Comparison of ENCODE assay signal across 17 cellular contexts in genomic region chr2:236600892-236601291, GRCh38. TPM values are rescaled to one million over a fixed set of nuclear protein-coding genes. Genes with fewer than 3 reads are reported as not detected.
DNase-seq lines count a peak whose midpoint lies in the region; ATAC-seq and TF ChIP-seq lines count a peak whose summit lies in the region.
"Had no signal": no experiment of that assay in that cellular context is flagged by ENCODE, and none has a peak within 500 bp of the region (broad histone marks: within the 10 kb centered on the region; RNA-seq: fewer than 3 reads in every experiment).

No MANE protein-coding gene starts in this region.

- peak; percentile 16 for DNase-seq in NCI-H128 (lab: John Stamatoyannopoulos, UW; ENCODE audit: unreplicated experiment)
- DNase-seq in NCI-H2171 treated with DMSO at 0.1 percent for 48 hours (lab: John Stamatoyannopoulos, UW) = peak; percentile 92
- peak; percentile 70 for DNase-seq in SW480 (ENCODE audit: low spot score)
- peak; percentile 31 for DNase-seq in spleen
- no peak for DNase-seq in chondrocyte (ENCODE audit: low spot score)
- no peak for DNase-seq in MM.1S
- DNase-seq: BE2C; DMS 273 treated with DMSO at 0.1 percent for 48 hours; effector memory CD4-positive, alpha-beta T cell; islet precursor cell; mesenchymal stem cell; T-helper 2 cell had no signal

- H3K4me3 Mint-ChIP-seq in chondrocyte (ENCODE audit: unreplicated experiment) = no peak overlapping the region
- H3K4me3 Mint-ChIP-seq: IgD-negative memory B cell, nephron had no signal

- H3K9me3 ChIP-seq in spleen = no peaks in the 10 kb centered on the region
- H3K9me3 ChIP-seq in MM.1S (replicated peaks; ENCODE audit: insufficient read depth, low read length) = no peaks in the 10 kb centered on the region
- H3K9me3 ChIP-seq: BE2C, thoracic aorta had no signal

- peaks cover 0 to 23% (median 4%) of the 10 kb centered on the region in 7 donors for H3K27me3 ChIP-seq in spleen (replicated peaks in 1 of 7)
- H3K27me3 ChIP-seq in MM.1S (replicated peaks; ENCODE audit: insufficient read depth, low read length) = no peaks in the 10 kb centered on the region

- TF ChIP-seq POLR2A in spleen (IDR thresholded peaks at IDR 0.05) = no peak

- ATAC-seq in GM18909 (IDR thresholded peaks at IDR 0.05; ENCODE audit: poor library complexity, unreplicated experiment) = no peak

- H3K9me3 Mint-ChIP-seq in chondrocyte (ENCODE audit: low read depth) = no peaks in the 10 kb centered on the region
- H3K9me3 Mint-ChIP-seq: nephron had no signal

- no peaks in the 10 kb centered on the region for H3K79me2 ChIP-seq in MM.1S (ENCODE audit: low read length)

- no peaks in the 10 kb centered on the region for H3K36me3 Mint-ChIP-seq in chondrocyte (ENCODE audit: low read depth)
- H3K36me3 Mint-ChIP-seq: IgD-negative memory B cell had no signal

- H3K4me1 Mint-ChIP-seq in chondrocyte (ENCODE audit: low read depth) = peaks cover 8% of the 10 kb centered on the region

- H2AFZ ChIP-seq in MM.1S (ENCODE audit: low read length) = no peak overlapping the region

- H3K36me3 ChIP-seq in spleen (no peaks in the 10 kb centered on the region), MM.1S (replicated peaks; ENCODE audit: insufficient read depth, low read length) (no peaks in the 10 kb centered on the region)
- H3K36me3 ChIP-seq: BE2C, thoracic aorta had no signal

- no peak overlapping the region for H3K27ac Mint-ChIP-seq in chondrocyte (ENCODE audit: unreplicated experiment)
- H3K27ac Mint-ChIP-seq: nephron, progenitor cell of endocrine pancreas had no signal

- TF ChIP-seq CTCF in spleen (IDR thresholded peaks at IDR 0.05 in 8 of 11, conservative IDR thresholded peaks at IDR 0.05 in 3 of 11) = no peak
- TF ChIP-seq CTCF in chondrocyte (IDR thresholded peaks at IDR 0.05) = no peak
- TF ChIP-seq CTCF in MM.1S (IDR thresholded peaks at IDR 0.05; ENCODE audit: low read length) = no peak

- H3K9me2 ChIP-seq in MM.1S (replicated peaks; ENCODE audit: insufficient read depth, low read length) = no peaks in the 10 kb centered on the region

- H3K27ac ChIP-seq in spleen (no peak overlapping the region), MM.1S (ENCODE audit: low read length) (no peak overlapping the region)
- H3K27ac ChIP-seq: thoracic aorta had no signal

- H3F3A ChIP-seq in MM.1S (ENCODE audit: insufficient read depth, low read length) = no peaks in the 10 kb centered on the region

- H3K4me3 ChIP-seq in spleen = no peak overlapping the region
- H3K4me3 ChIP-seq in MM.1S (ENCODE audit: low read length) = no peak overlapping the region
- H3K4me3 ChIP-seq: thoracic aorta had no signal

- H4K20me1 ChIP-seq in MM.1S (ENCODE audit: insufficient read depth, low read length) = no peaks in the 10 kb centered on the region

- no peak overlapping the region for H3K9ac ChIP-seq in MM.1S (ENCODE audit: low read length)

- H3K27me3 Mint-ChIP-seq in chondrocyte (ENCODE audit: low read depth) = no peaks in the 10 kb centered on the region

- intact Hi-C loops in spleen (cut with DNase I; ENCODE audit: low total_unique reads) = no loop called here

- WGBS in spleen, 5 donors = 86 to 93% (median 90%) methylated on average over 9 of the region's 9 CpGs

- H3K4me1 ChIP-seq in spleen (peaks cover 0 to 6% (median 0%) of the 10 kb centered on the region in 6 donors), MM.1S (ENCODE audit: low read length) (no peaks in the 10 kb centered on the region)
- H3K4me1 ChIP-seq: BE2C had no signal

- no peak overlapping the region for H3K4me2 ChIP-seq in MM.1S (ENCODE audit: low read depth, low read length)

RNA-seq across cellular contexts. Expression of gene ACKR3, which starts 31.3 kb away (rescaled TPM):
- total RNA-seq in spleen (100 to 1,000 TPM in 2 of 7 donors, 10 to 100 TPM in 5; 46.9 to 164 (median 86.8) TPM), chondrocyte (56.6 to 68.8 TPM (median 57.6 TPM) in 3 replicates)
- polyA plus RNA-seq in spleen = 10 to 100 TPM; 11.5 to 15.0 (median 12.8) TPM

Comparison
In these comparisons a context has a peak if more than half of its experiments do, and no peak if none do; other contexts are left out.
1. DNase-seq: peak in NCI-H128 (single experiment), NCI-H2171 treated with DMSO at 0.1 percent for 48 hours (single experiment), SW480 (single experiment) and spleen (single experiment); none in chondrocyte (single experiment) and MM.1S (single experiment).